In genomic region chr3:194046995-194047681, GRCh38 we compare ENCODE assay signal across 9 cellular contexts.
DNase-seq lines count a peak whose midpoint lies in the region; ATAC-seq and TF ChIP-seq lines count a peak whose summit lies in the region.
"Had no signal": no experiment of that assay in that cellular context is flagged by ENCODE, and none has a peak within 500 bp of the region (broad histone marks: within the 10 kb centered on the region; RNA-seq: fewer than 3 reads in every experiment).

No MANE protein-coding gene starts in this region.

- intact Hi-C loops in heart right ventricle (cut with DNase I) (no loop called here), ovary (cut with DNase I) (no loop called here)

- no peak overlapping the region for H3K9ac ChIP-seq in stomach smooth muscle (ENCODE audit: low read length in 2 of 2)

- peaks cover 18% of the 10 kb centered on the region for H3K9me3 Mint-ChIP-seq in activated naive CD4-positive, alpha-beta T cell treated with anti-CD3 and anti-CD28 coated beads, Interleukin-2, amount 10 ng/mL, durations not matched to agents 7 days and 5 days

- H3K27ac Mint-ChIP-seq in activated naive CD4-positive, alpha-beta T cell treated with anti-CD3 and anti-CD28 coated beads, Interleukin-2, amount 10 ng/mL, durations not matched to agents 7 days and 5 days = no peak overlapping the region
- H3K27ac Mint-ChIP-seq: H9 had no signal

- no peak overlapping the region for H3K4me3 Mint-ChIP-seq in activated naive CD4-positive, alpha-beta T cell treated with anti-CD3 and anti-CD28 coated beads, Interleukin-2, amount 10 ng/mL, durations not matched to agents 7 days and 5 days
- H3K4me3 Mint-ChIP-seq: H9 had no signal

- H3K36me3 ChIP-seq in heart right ventricle = no peaks in the 10 kb centered on the region
- no peaks in the 10 kb centered on the region for H3K36me3 ChIP-seq in stomach smooth muscle (ENCODE audit: control insufficient read depth in 2 of 2, insufficient read depth in 2 of 2, low read length in 2 of 2)
- no peaks in the 10 kb centered on the region for H3K36me3 ChIP-seq in ovary

- H3K36me3 Mint-ChIP-seq in activated naive CD4-positive, alpha-beta T cell treated with anti-CD3 and anti-CD28 coated beads, Interleukin-2, amount 10 ng/mL, durations not matched to agents 7 days and 5 days = peaks cover 5% of the 10 kb centered on the region

- no peak for TF ChIP-seq POLR2A in ovary (IDR thresholded peaks at IDR 0.05)

- H3K4me1 Mint-ChIP-seq in activated naive CD4-positive, alpha-beta T cell treated with anti-CD3 and anti-CD28 coated beads, Interleukin-2, amount 10 ng/mL, durations not matched to agents 7 days and 5 days = no peaks in the 10 kb centered on the region

- no peak for TF ChIP-seq EP300 in ovary (IDR thresholded peaks at IDR 0.05)

- H3K27me3 Mint-ChIP-seq in activated naive CD4-positive, alpha-beta T cell treated with anti-CD3 and anti-CD28 coated beads, Interleukin-2, amount 10 ng/mL, durations not matched to agents 7 days and 5 days = peaks cover 39% of the 10 kb centered on the region

- DNase-seq in NCI-H446 (lab: John Stamatoyannopoulos, UW) = peak; percentile 18 to 45
- peak; percentile 74 for DNase-seq in heart right ventricle
- DNase-seq in ovary = no peak
- no peak for DNase-seq in iPS-NIHi7 (ENCODE audit: extremely low spot score)
- no peak for DNase-seq in activated naive CD4-positive, alpha-beta T cell treated with anti-CD3 and anti-CD28 coated beads, Interleukin-2, amount 10 ng/mL, durations not matched to agents 7 days and 5 days
- no peak for DNase-seq in coronary artery (ENCODE audit: low spot score)
- DNase-seq: H9 had no signal

- H3K4me3 ChIP-seq in heart right ventricle (no peak overlapping the region), stomach smooth muscle (ENCODE audit: low read length in 2 of 2) (no peak overlapping the region), ovary (no peak overlapping the region), coronary artery (no peak overlapping the region)

- H3K27ac ChIP-seq in heart right ventricle (peak overlapping the region in 6 of 10 donors; percentile 2 to 67 (median 55)), stomach smooth muscle (ENCODE audit: low read length) (peak overlapping the region; percentile 62), ovary (no peak overlapping the region), coronary artery (peak overlapping the region in 1 of 2 donors; percentile 37)

- peaks cover 0 to 29% (median 13%) of the 10 kb centered on the region in 9 donors for H3K4me1 ChIP-seq in heart right ventricle
- peaks cover 9% of the 10 kb centered on the region for H3K4me1 ChIP-seq in stomach smooth muscle (ENCODE audit: control insufficient read depth, insufficient read depth, low read length)
- H3K4me1 ChIP-seq in ovary (ENCODE audit: insufficient read depth) = no peaks in the 10 kb centered on the region

- H3K9me3 ChIP-seq in heart right ventricle = peaks cover 0 to 18% (median 12%) of the 10 kb centered on the region in 11 donors
- peaks cover 5 to 8% of the 10 kb centered on the region in 2 donors for H3K9me3 ChIP-seq in stomach smooth muscle (ENCODE audit: control insufficient read depth in 2 of 2, low read length in 2 of 2)
- H3K9me3 ChIP-seq in ovary = peaks cover 0 to 5% of the 10 kb centered on the region in 2 donors

- H3K27me3 ChIP-seq in heart right ventricle = peaks cover 0 to 3% (median 0%) of the 10 kb centered on the region in 7 donors
- H3K27me3 ChIP-seq in stomach smooth muscle (ENCODE audit: control insufficient read depth in 1 of 2, insufficient read depth in 2 of 2, low read length in 2 of 2) = no peaks in the 10 kb centered on the region
- H3K27me3 ChIP-seq in ovary = no peaks in the 10 kb centered on the region

- no peak for TF ChIP-seq CTCF in heart right ventricle (IDR thresholded peaks at IDR 0.05)
- no peak for TF ChIP-seq CTCF in ovary (IDR thresholded peaks at IDR 0.05)
- no peak for TF ChIP-seq CTCF in coronary artery (IDR thresholded peaks at IDR 0.05)

- 13 to 18% methylated on average over 4 of the region's 4 CpGs for WGBS in heart right ventricle, 2 donors
- WGBS in ovary, 3 donors = 62 to 90% (median 73%) methylated on average over 4 of the region's 4 CpGs

- CTCF ChIA-PET in activated naive CD4-positive, alpha-beta T cell treated with anti-CD3 and anti-CD28 coated beads, Interleukin-2, amount 10 ng/mL, durations not matched to agents 7 days and 5 days (lab: Charles Lee) = no interaction called here

- ATAC-seq in GM21447 (IDR thresholded peaks at IDR 0.05; ENCODE audit: unreplicated experiment) = peak; percentile 46
- peak; percentile 84 to 99 (median 92) for ATAC-seq in heart right ventricle

Comparison
In these comparisons a context has a peak if more than half of its experiments do, and no peak if none do; other contexts are left out.
1. DNase-seq: peak in NCI-H446 (2 of 2) and heart right ventricle (2 of 2); none in ovary (0 of 5), iPS-NIHi7 (single experiment), activated naive CD4-positive, alpha-beta T cell treated with anti-CD3 and anti-CD28 coated beads, Interleukin-2, amount 10 ng/mL, durations not matched to agents 7 days and 5 days (single experiment) and coronary artery (single experiment).
2. H3K27ac ChIP-seq: peak in heart right ventricle (6 of 10) and stomach smooth muscle (single experiment); none in ovary (0 of 2).